ENCODE assay signal across 11 cellular contexts in genomic region chr20:20370087-20370575, GRCh38. TPM values are rescaled to one million over a fixed set of nuclear protein-coding genes. Genes with fewer than 3 reads are reported as not detected.
DNase-seq lines count a peak whose midpoint lies in the region; ATAC-seq lines count a peak whose summit lies in the region.
"Had no signal": no experiment of that assay in that cellular context is flagged by ENCODE, and none has a peak within 500 bp of the region (broad histone marks: within the 10 kb centered on the region; RNA-seq: fewer than 3 reads in every experiment).

No MANE protein-coding gene starts in this region.

- no peaks in the 10 kb centered on the region for H3K79me1 ChIP-seq in neuronal stem cell (ENCODE audit: low read depth, low read length)

- no peak overlapping the region for H3K27ac ChIP-seq in neuronal stem cell (replicated peaks; ENCODE audit: low read length)
- H3K27ac ChIP-seq: C4-2B had no signal

- no peak overlapping the region for H3K9ac ChIP-seq in neuronal stem cell (ENCODE audit: low read depth, low read length, poor library complexity)

- H3K27ac Mint-ChIP-seq in activated CD4-positive, alpha-beta T cell treated with anti-CD3 and anti-CD28 coated beads for 36 hours: peak overlapping the region; percentile 64

- no peak for ATAC-seq in activated CD4-positive, alpha-beta T cell treated with anti-CD3 and anti-CD28 coated beads for 36 hours

- H2BK15ac ChIP-seq in neuronal stem cell (ENCODE audit: low read length): no peak overlapping the region

- H2AFZ ChIP-seq in neuronal stem cell (ENCODE audit: low read length): peak overlapping the region; percentile 91

- CTCF ChIA-PET in activated CD4-positive, alpha-beta T cell treated with anti-CD3 and anti-CD28 coated beads for 36 hours (lab: Charles Lee): interaction anchor here (0.8 to 1.6 kb wide), 5 partner anchors 10 to 189 kb away, joined by 3 to 4 read pairs (median 3); no protein-coding TSS in a partner anchor

- no peak overlapping the region for H4K8ac ChIP-seq in neuronal stem cell (ENCODE audit: low read depth, low read length)

- H3K4me2 ChIP-seq in neuronal stem cell (ENCODE audit: insufficient read depth, low read length, poor library complexity, severe bottlenecking): no peak overlapping the region

- intact Hi-C loops in activated CD4-positive, alpha-beta T cell treated with anti-CD3 and anti-CD28 coated beads for 36 hours (cut with DNase I, micrococcal nuclease): no loop called here

- no peak overlapping the region for H2BK5ac ChIP-seq in neuronal stem cell (ENCODE audit: low read length)

- no peak for DNase-seq in activated CD4-positive, alpha-beta T cell treated with anti-CD3 and anti-CD28 coated beads for 36 hours
- DNase-seq in activated CD4-positive, alpha-beta T cell treated with anti-CD3 and anti-CD28 coated beads for 48 hours: no peak
- DNase-seq in NCI-H146 treated with DMSO at 0.1 percent for 48 hours (lab: John Stamatoyannopoulos, UW; ENCODE audit: unreplicated experiment): peak; percentile 39
- DNase-seq in cerebellar cortex (ENCODE audit: low spot score): peak; percentile 61
- DNase-seq in neuronal stem cell (ENCODE audit: low spot score): no peak
- DNase-seq in NCI-H2029 (lab: John Stamatoyannopoulos, UW): no peak
- DNase-seq in 8988T: no peak
- no peak for DNase-seq in superior temporal gyrus (ENCODE audit: extremely low spot score)
- DNase-seq: NCI-H2029 treated with DMSO at 0.1 percent for 48 hours had no signal

- H3K4me1 ChIP-seq in neuronal stem cell (ENCODE audit: control insufficient read depth in 2 of 2, insufficient read depth in 1 of 2, low read depth in 1 of 2, low read length in 2 of 2): peaks cover 9 to 17% of the 10 kb centered on the region in 2 donors

- no CpG with 5 or more reads among the region's 11 CpGs for WGBS in neuronal stem cell (ENCODE audit: extremely low coverage in 2 of 2, insufficient read length in 2 of 2, insufficient replicate concordance in 1 of 2), 2 donors

- no peak overlapping the region for H4K91ac ChIP-seq in neuronal stem cell (ENCODE audit: low read depth, low read length, poor library complexity)

- no peak overlapping the region for H2AK5ac ChIP-seq in neuronal stem cell (ENCODE audit: low read depth, low read length)

- peaks cover 24% of the 10 kb centered on the region for H3K4me1 Mint-ChIP-seq in activated CD4-positive, alpha-beta T cell treated with anti-CD3 and anti-CD28 coated beads for 36 hours

- no peaks in the 10 kb centered on the region for H3K36me3 ChIP-seq in neuronal stem cell (replicated peaks in 1 of 2; ENCODE audit: control insufficient read depth in 2 of 2, insufficient read depth in 2 of 2, low read length in 2 of 2)

- no peak overlapping the region for H3K18ac ChIP-seq in neuronal stem cell (ENCODE audit: low read length)

- peaks cover 5% of the 10 kb centered on the region for H3K36me3 Mint-ChIP-seq in activated CD4-positive, alpha-beta T cell treated with anti-CD3 and anti-CD28 coated beads for 36 hours (ENCODE audit: low read depth)

- peaks cover 54% of the 10 kb centered on the region for H3K27me3 Mint-ChIP-seq in activated CD4-positive, alpha-beta T cell treated with anti-CD3 and anti-CD28 coated beads for 36 hours

- no peak overlapping the region for H3K4ac ChIP-seq in neuronal stem cell (ENCODE audit: low read length)

- H3K9me3 ChIP-seq in neuronal stem cell (replicated peaks in 1 of 2; ENCODE audit: control insufficient read depth in 2 of 2, insufficient read depth in 1 of 2, low read depth in 1 of 2, low read length in 2 of 2): peaks cover 0 to 7% of the 10 kb centered on the region in 2 donors

- H3K23ac ChIP-seq in neuronal stem cell (ENCODE audit: low read depth, low read length, poor library complexity): no peak overlapping the region

- no peak overlapping the region for H3K14ac ChIP-seq in neuronal stem cell (ENCODE audit: low read length)

- H3K4me3 Mint-ChIP-seq in activated CD4-positive, alpha-beta T cell treated with anti-CD3 and anti-CD28 coated beads for 36 hours: peak overlapping the region; percentile 77

- no peak overlapping the region for H2BK12ac ChIP-seq in neuronal stem cell (ENCODE audit: low read length)

- peak overlapping the region in 1 of 2 donors; percentile 51 for H3K4me3 ChIP-seq in neuronal stem cell (ENCODE audit: low read length in 2 of 2)

- no peaks in the 10 kb centered on the region for H3K9me3 Mint-ChIP-seq in activated CD4-positive, alpha-beta T cell treated with anti-CD3 and anti-CD28 coated beads for 36 hours (ENCODE audit: low read depth)

- H2BK120ac ChIP-seq in neuronal stem cell (ENCODE audit: low read depth, low read length): no peak overlapping the region

- POLR2A ChIA-PET in activated CD4-positive, alpha-beta T cell treated with anti-CD3 and anti-CD28 coated beads for 36 hours (lab: Charles Lee): no interaction called here

- H3K27me3 ChIP-seq in neuronal stem cell (ENCODE audit: control insufficient read depth in 3 of 3, insufficient read depth in 3 of 3, low read depth in 1 of 3, low read length in 3 of 3): peaks cover 31 to 88% (median 86%) of the 10 kb centered on the region in 3 experiments

RNA-seq across cellular contexts. Expression of gene INSM1, which starts 2.2 kb away (rescaled TPM):
- 1 to 10 TPM; 6.1 to 6.8 TPM for total RNA-seq in activated CD4-positive, alpha-beta T cell treated with anti-CD3 and anti-CD28 coated beads for 36 hours
- 0.74 TPM for polyA plus RNA-seq in neuronal stem cell (2013, experiment 1 of 2)
- 0.71 TPM for polyA plus RNA-seq in neuronal stem cell (2013, experiment 2 of 2)
- total RNA-seq: fibroblast of lung had no signal
- polyA plus RNA-seq: fibroblast of lung had no signal

Comparison
In these comparisons a context has a peak if more than half of its experiments do, and no peak if none do; other contexts are left out.
1. DNase-seq: peak in NCI-H146 treated with DMSO at 0.1 percent for 48 hours (single experiment) and cerebellar cortex (single experiment); none in activated CD4-positive, alpha-beta T cell treated with anti-CD3 and anti-CD28 coated beads for 36 hours (single experiment), activated CD4-positive, alpha-beta T cell treated with anti-CD3 and anti-CD28 coated beads for 48 hours (single experiment), neuronal stem cell (single experiment), NCI-H2029 (single experiment), 8988T (single experiment) and superior temporal gyrus (single experiment).